ENCODE assay signal across 1 cellular context in the genomic region with DNA sequence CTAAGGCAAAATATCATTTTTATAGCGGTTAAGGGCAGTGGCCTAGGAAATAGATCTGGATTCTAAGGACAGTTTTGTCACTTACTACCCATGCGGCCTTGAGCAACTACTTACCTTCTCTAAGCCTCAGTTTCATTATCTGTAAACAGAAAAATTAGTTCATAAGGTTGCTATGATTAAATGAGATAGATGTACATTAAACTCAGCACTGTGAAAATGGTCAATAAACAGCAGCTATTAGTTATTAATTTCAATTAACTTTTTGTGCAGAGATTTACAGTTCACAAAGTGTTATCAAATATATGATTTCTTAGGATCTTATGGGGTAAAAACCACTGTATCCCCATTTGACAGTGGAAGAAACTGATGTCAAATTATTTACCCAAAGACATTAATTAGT.
TF ChIP-seq lines count a peak whose summit lies in the region.

No MANE protein-coding gene starts in this region.

TF ChIP-seq in K562, 482 proteins besides CTCF, POLR2A, EP300 and RAD21 (continued from another document):
- TF ChIP-seq ZNF586 (CRISPR knock-in tag; conservative IDR thresholded peaks at IDR 0.05) (no peak), CREB3L1 (IDR thresholded peaks at IDR 0.05; ENCODE audit: borderline replicate concordance, low read depth) (no peak), ZBED1 (IDR thresholded peaks at IDR 0.05) (no peak), SREBF2 (CRISPR knock-in tag; IDR thresholded peaks at IDR 0.05) (no peak), EZH2 (IDR thresholded peaks at IDR 0.05; ENCODE audit: borderline replicate concordance, low read depth, low read length) (no peak), ZNF561 (CRISPR knock-in tag; conservative IDR thresholded peaks at IDR 0.05) (no peak), LCOR (CRISPR knock-in tag; IDR thresholded peaks at IDR 0.05) (no peak), ZNF644 (tag; IDR thresholded peaks at IDR 0.05; ENCODE audit: low read depth) (no peak), RBM34 (IDR thresholded peaks at IDR 0.05; ENCODE audit: borderline replicate concordance, insufficient read depth, low read length) (no peak)
- TF ChIP-seq, protein P1, sequence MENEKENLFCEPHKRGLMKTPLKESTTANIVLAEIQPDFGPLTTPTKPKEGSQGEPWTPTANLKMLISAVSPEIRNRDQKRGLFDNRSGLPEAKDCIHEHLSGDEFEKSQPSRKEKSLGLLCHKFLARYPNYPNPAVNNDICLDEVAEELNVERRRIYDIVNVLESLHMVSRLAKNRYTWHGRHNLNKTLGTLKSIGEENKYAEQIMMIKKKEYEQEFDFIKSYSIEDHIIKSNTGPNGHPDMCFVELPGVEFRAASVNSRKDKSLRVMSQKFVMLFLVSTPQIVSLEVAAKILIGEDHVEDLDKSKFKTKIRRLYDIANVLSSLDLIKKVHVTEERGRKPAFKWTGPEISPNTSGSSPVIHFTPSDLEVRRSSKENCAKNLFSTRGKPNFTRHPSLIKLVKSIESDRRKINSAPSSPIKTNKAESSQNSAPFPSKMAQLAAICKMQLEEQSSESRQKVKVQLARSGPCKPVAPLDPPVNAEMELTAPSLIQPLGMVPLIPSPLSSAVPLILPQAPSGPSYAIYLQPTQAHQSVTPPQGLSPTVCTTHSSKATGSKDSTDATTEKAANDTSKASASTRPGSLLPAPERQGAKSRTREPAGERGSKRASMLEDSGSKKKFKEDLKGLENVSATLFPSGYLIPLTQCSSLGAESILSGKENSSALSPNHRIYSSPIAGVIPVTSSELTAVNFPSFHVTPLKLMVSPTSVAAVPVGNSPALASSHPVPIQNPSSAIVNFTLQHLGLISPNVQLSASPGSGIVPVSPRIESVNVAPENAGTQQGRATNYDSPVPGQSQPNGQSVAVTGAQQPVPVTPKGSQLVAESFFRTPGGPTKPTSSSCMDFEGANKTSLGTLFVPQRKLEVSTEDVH (IDR thresholded peaks at IDR 0.05; ENCODE audit: low read depth, partially characterized antibody), result no peak
